29 cellular contexts compared by ENCODE assay signal in genomic region chr2:17894005-17894404, GRCh38. TPM values are rescaled to one million over a fixed set of nuclear protein-coding genes. Genes with fewer than 3 reads are reported as not detected.
"Had no signal": no experiment of that assay in that cellular context is flagged by ENCODE, and none has a peak within 500 bp of the region (broad histone marks: within the 10 kb centered on the region; RNA-seq: fewer than 3 reads in every experiment).

No MANE protein-coding gene starts in this region.

- H3K4me3 ChIP-seq: left ventricle myocardium inferior, lung, right lobe of liver, thyroid gland, upper lobe of left lung, vagina had no signal

- H3K27me3 ChIP-seq: right lobe of liver, thyroid gland, upper lobe of left lung, vagina had no signal

- DNase-seq: activated CD4-positive, alpha-beta memory T cell treated with anti-CD3 and anti-CD28 coated beads for 36 hours; activated CD4-positive, alpha-beta T cell treated with anti-CD3 and anti-CD28 coated beads, Interleukin-2, amount 10 ng/mL, durations not matched to agents 24 days and 14 days; activated CD4-positive, CD25-positive, alpha-beta regulatory T cell treated with anti-CD3 and anti-CD28 coated beads, Interleukin-2, amount 50 U/mL, for 72 hours; activated CD8-positive, alpha-beta memory T cell treated with anti-CD3 and anti-CD28 coated beads, Interleukin-2, amount 50 U/mL, for 4 hours; activated effector memory CD4-positive, alpha-beta T cell treated with anti-CD3 and anti-CD28 coated beads, Interleukin-2, amount 50 U/mL, for 16 hours; activated naive CD4-positive, alpha-beta T cell treated with anti-CD3 and anti-CD28 coated beads, Interleukin-2, amount 10 ng/mL, durations not matched to agents 7 days and 5 days; activated T-cell treated with anti-CD3 and anti-CD28 coated beads, Interleukin-2, amount 50 U/mL, for 1 hour; amygdala; caudate nucleus; cortex of kidney; glutamatergic neuron; left ventricle myocardium inferior; posterior cingulate gyrus; right lobe of liver; small intestine; stimulated activated CD4-positive, alpha-beta T cell treated with anti-CD3 and anti-CD28 coated beads, Interleukin-1b, Interleukin-23, amount 100 ng/mL, for 48 hours; stimulated activated CD4-positive, alpha-beta T cell treated with anti-CD3 and anti-CD28 coated beads, Interleukin-4, amount 100 ng/mL, for 4 hours; stimulated activated CD8-positive, alpha-beta memory T cell treated with anti-CD3 and anti-CD28 coated beads, Interleukin-4, amount 100 ng/mL, for 48 hours; stimulated activated naive CD8-positive, alpha-beta T cell treated with anti-CD3 and anti-CD28 coated beads, Interleukin-15, amount 100 ng/mL, for 72 hours; T-helper 2 cell; thyroid gland; upper lobe of left lung had no signal

- H3K9me3 Mint-ChIP-seq: activated CD4-positive, alpha-beta T cell treated with anti-CD3 and anti-CD28 coated beads, Interleukin-2, amount 10 ng/mL, durations not matched to agents 24 days and 14 days; activated naive CD4-positive, alpha-beta T cell treated with anti-CD3 and anti-CD28 coated beads, Interleukin-2, amount 10 ng/mL, durations not matched to agents 7 days and 5 days had no signal

- H3K4me3 Mint-ChIP-seq: activated CD4-positive, alpha-beta memory T cell treated with anti-CD3 and anti-CD28 coated beads for 36 hours; activated CD4-positive, alpha-beta T cell treated with anti-CD3 and anti-CD28 coated beads, Interleukin-2, amount 10 ng/mL, durations not matched to agents 24 days and 14 days; activated naive CD4-positive, alpha-beta T cell treated with anti-CD3 and anti-CD28 coated beads, Interleukin-2, amount 10 ng/mL, durations not matched to agents 7 days and 5 days; activated T-helper 1 cell treated with anti-CD3 and anti-CD28 coated beads, Interleukin-12 subunit alpha, Interleukin-12 subunit beta, Interleukin-2, Interleukin-4 antibody, amounts not matched to agents 30 ng/mL and 10 ng/mL and 1 ng/mL, durations not matched to agents 14 hours and 24 hours and 36 hours; nephron; stimulated activated memory B cell treated with anti-CD40 and anti-IgM and Interleukin-4, amounts not matched to agents 10 μg/mL and 1 μg/mL and 100 μg/mL, for 72 hours; stimulated activated naive CD8-positive, alpha-beta T cell treated with anti-CD3 and anti-CD28 coated beads, Interleukin-15, amount 100 ng/mL, for 72 hours had no signal

- H3K27ac Mint-ChIP-seq: activated CD4-positive, alpha-beta memory T cell treated with anti-CD3 and anti-CD28 coated beads for 36 hours; activated CD4-positive, alpha-beta T cell treated with anti-CD3 and anti-CD28 coated beads, Interleukin-2, amount 10 ng/mL, durations not matched to agents 24 days and 14 days; activated naive CD4-positive, alpha-beta T cell treated with anti-CD3 and anti-CD28 coated beads, Interleukin-2, amount 10 ng/mL, durations not matched to agents 7 days and 5 days; activated T-helper 1 cell treated with anti-CD3 and anti-CD28 coated beads, Interleukin-12 subunit alpha, Interleukin-12 subunit beta, Interleukin-2, Interleukin-4 antibody, amounts not matched to agents 30 ng/mL and 10 ng/mL and 1 ng/mL, durations not matched to agents 14 hours and 24 hours and 36 hours; nephron; stimulated activated memory B cell treated with anti-CD40 and anti-IgM and Interleukin-4, amounts not matched to agents 10 μg/mL and 1 μg/mL and 100 μg/mL, for 72 hours; stimulated activated naive CD8-positive, alpha-beta T cell treated with anti-CD3 and anti-CD28 coated beads, Interleukin-15, amount 100 ng/mL, for 72 hours had no signal

- H3K4me1 Mint-ChIP-seq: activated CD4-positive, alpha-beta T cell treated with anti-CD3 and anti-CD28 coated beads, Interleukin-2, amount 10 ng/mL, durations not matched to agents 24 days and 14 days; activated naive CD4-positive, alpha-beta T cell treated with anti-CD3 and anti-CD28 coated beads, Interleukin-2, amount 10 ng/mL, durations not matched to agents 7 days and 5 days; nephron; stimulated activated memory B cell treated with anti-CD40 and anti-IgM and Interleukin-4, amounts not matched to agents 10 μg/mL and 1 μg/mL and 100 μg/mL, for 72 hours; stimulated activated naive CD8-positive, alpha-beta T cell treated with anti-CD3 and anti-CD28 coated beads, Interleukin-15, amount 100 ng/mL, for 72 hours had no signal

- H3K27me3 Mint-ChIP-seq: activated naive CD4-positive, alpha-beta T cell treated with anti-CD3 and anti-CD28 coated beads, Interleukin-2, amount 10 ng/mL, durations not matched to agents 7 days and 5 days had no signal

- H3K9me3 ChIP-seq: right lobe of liver, thyroid gland, upper lobe of left lung, vagina had no signal

- H3K4me1 ChIP-seq: left ventricle myocardium inferior, right lobe of liver, thyroid gland had no signal

- H3K36me3 ChIP-seq: left ventricle myocardium inferior, right lobe of liver, thyroid gland, upper lobe of left lung, vagina had no signal

- H3K27ac ChIP-seq: left ventricle myocardium inferior, right lobe of liver, thyroid gland, upper lobe of left lung, vagina had no signal

- ATAC-seq: esophagus mucosa; right lobe of liver; stimulated activated memory B cell treated with anti-CD40 and anti-IgM and Interleukin-4, amounts not matched to agents 10 μg/mL and 1 μg/mL and 100 μg/mL, for 72 hours; stimulated activated naive CD8-positive, alpha-beta T cell treated with anti-CD3 and anti-CD28 coated beads, Interleukin-15, amount 100 ng/mL, for 72 hours had no signal

- H3K36me3 Mint-ChIP-seq: activated CD4-positive, alpha-beta memory T cell treated with anti-CD3 and anti-CD28 coated beads for 36 hours; activated naive CD4-positive, alpha-beta T cell treated with anti-CD3 and anti-CD28 coated beads, Interleukin-2, amount 10 ng/mL, durations not matched to agents 7 days and 5 days; stimulated activated memory B cell treated with anti-CD40 and anti-IgM and Interleukin-4, amounts not matched to agents 10 μg/mL and 1 μg/mL and 100 μg/mL, for 72 hours had no signal

RNA-seq across cellular contexts. Expression of gene KCNS3, which starts 15.5 kb away (rescaled TPM):
- total RNA-seq: activated CD4-positive, alpha-beta T cell treated with anti-CD3 and anti-CD28 coated beads, Interleukin-2, amount 10 ng/mL, durations not matched to agents 24 days and 14 days; activated CD8-positive, alpha-beta memory T cell treated with anti-CD3 and anti-CD28 coated beads for 36 hours; activated T-helper 1 cell treated with anti-CD3 and anti-CD28 coated beads, Interleukin-12 subunit alpha, Interleukin-12 subunit beta, Interleukin-2, Interleukin-4 antibody, amounts not matched to agents 30 ng/mL and 10 ng/mL and 1 ng/mL, durations not matched to agents 14 hours and 24 hours and 36 hours had no signal
